8 cellular contexts compared by ENCODE assay signal in genomic region chr13:42497798-42498197, GRCh38.
DNase-seq lines count a peak whose midpoint lies in the region; ATAC-seq and TF ChIP-seq lines count a peak whose summit lies in the region.

No MANE protein-coding gene starts in this region.

- H3K4me3 ChIP-seq in brain microvascular endothelial cell (ENCODE audit: low read depth, low read length) = no peak overlapping the region
- no peak overlapping the region for H3K4me3 ChIP-seq in effector memory CD4-positive, alpha-beta T cell (ENCODE audit: insufficient read depth, low read depth, low read length, poor library complexity, severe bottlenecking)

- ATAC-seq in GM19467 (IDR thresholded peaks at IDR 0.05; ENCODE audit: unreplicated experiment) = peak; percentile 88
- peak; percentile 87 for ATAC-seq in HG03457 (IDR thresholded peaks at IDR 0.05; ENCODE audit: unreplicated experiment)

- no peaks in the 10 kb centered on the region for H3K27me3 ChIP-seq in brain microvascular endothelial cell (replicated peaks)
- H3K27me3 ChIP-seq in effector memory CD4-positive, alpha-beta T cell (replicated peaks; ENCODE audit: control insufficient read depth, insufficient read depth, low read length, poor library complexity, severe bottlenecking) = no peaks in the 10 kb centered on the region

- in situ Hi-C loops in brain microvascular endothelial cell (cut with HindIII; ENCODE audit: low pct_ligation_motif_present, low sequenced_read_pairs) = no loop called here

- H3K27ac ChIP-seq in brain microvascular endothelial cell = peak overlapping the region; percentile 63
- no peak overlapping the region for H3K27ac ChIP-seq in effector memory CD4-positive, alpha-beta T cell (ENCODE audit: insufficient read depth, low read length, poor library complexity, severe bottlenecking)

- H3K9me3 ChIP-seq in effector memory CD4-positive, alpha-beta T cell (ENCODE audit: control insufficient read depth, low read length) = no peaks in the 10 kb centered on the region

- DNase-seq in ELR (ENCODE audit: low read depth) (peak; percentile 73), brain microvascular endothelial cell (peak; percentile 86), activated gamma-delta T cell treated with Interleukin-2 at 50 U/mL for 16 hours (no peak)
- no peak for DNase-seq in effector memory CD4-positive, alpha-beta T cell
- DNase-seq in activated effector memory CD4-positive, alpha-beta T cell treated with Interleukin-2 at 50 U/mL for 16 hours = no peak
- no peak for DNase-seq in effector CD8-positive, alpha-beta T cell (lab: John Stamatoyannopoulos, UW)

- TF ChIP-seq CTCF in brain microvascular endothelial cell (IDR thresholded peaks at IDR 0.05; ENCODE audit: low read depth, low read length, missing control alignments) = no peak

- peaks cover 11% of the 10 kb centered on the region for H3K4me1 ChIP-seq in effector memory CD4-positive, alpha-beta T cell (ENCODE audit: control insufficient read depth, insufficient read depth, low read length, poor library complexity, severe bottlenecking)

- H3K36me3 ChIP-seq in brain microvascular endothelial cell (replicated peaks) = no peaks in the 10 kb centered on the region
- H3K36me3 ChIP-seq in effector memory CD4-positive, alpha-beta T cell (ENCODE audit: control insufficient read depth, insufficient read depth, low read length) = no peaks in the 10 kb centered on the region

Comparison
In these comparisons a context has a peak if more than half of its experiments do, and no peak if none do; other contexts are left out.
1. DNase-seq: peak in ELR (single experiment) and brain microvascular endothelial cell (single experiment); none in effector memory CD4-positive, alpha-beta T cell (0 of 3), activated effector memory CD4-positive, alpha-beta T cell treated with Interleukin-2 at 50 U/mL for 16 hours (single experiment), effector CD8-positive, alpha-beta T cell (single experiment) and activated gamma-delta T cell treated with Interleukin-2 at 50 U/mL for 16 hours (single experiment).